Comparison of ENCODE assay signal across 8 cellular contexts in genomic region chrX:104112326-104112951, GRCh38. TPM values are rescaled to one million over a fixed set of nuclear protein-coding genes. Genes with fewer than 3 reads are reported as not detected.
DNase-seq lines count a peak whose midpoint lies in the region; ATAC-seq and TF ChIP-seq lines count a peak whose summit lies in the region.

Gene ZCCHC18 (plus strand): TSS chrX:104112523. CDS start chrX:104114112, 1,589 bp downstream.

- H3K9me3 Mint-ChIP-seq in activated naive CD4-positive, alpha-beta T cell treated with anti-CD3 and anti-CD28 coated beads, Interleukin-2, amount 50 U/mL, for 24 hours: no peaks in the 10 kb centered on the region

- no peaks in the 10 kb centered on the region for H3K27me3 Mint-ChIP-seq in activated naive CD4-positive, alpha-beta T cell treated with anti-CD3 and anti-CD28 coated beads, Interleukin-2, amount 50 U/mL, for 24 hours

- ATAC-seq in GM21360 (IDR thresholded peaks at IDR 0.05; ENCODE audit: unreplicated experiment) (peak; percentile 55), HG03575 (IDR thresholded peaks at IDR 0.05; ENCODE audit: extremely low read depth, insufficient number of reproducible peaks, low FRiP score, unreplicated experiment) (peak; percentile 37)

- TF ChIP-seq CTCF in PC-9 (conservative IDR thresholded peaks at IDR 0.05) (no peak), neutrophil (IDR thresholded peaks at IDR 0.05) (no peak)

- intact Hi-C loops in PC-9 (cut with micrococcal nuclease; ENCODE audit: unreplicated experiment): no loop called here

- no peaks in the 10 kb centered on the region for H3K36me3 ChIP-seq in PC-9 (ENCODE audit: low read depth)
- H3K36me3 ChIP-seq in neutrophil: no peaks in the 10 kb centered on the region

- H3K4me3 Mint-ChIP-seq in activated naive CD4-positive, alpha-beta T cell treated with anti-CD3 and anti-CD28 coated beads, Interleukin-2, amount 50 U/mL, for 24 hours: peak within 1 kb of the TSS; percentile 87

- POLR2A ChIA-PET in PC-9 (lab: Charles Lee; ENCODE audit: unreplicated experiment): no interaction called here

- H3K4me3 ChIP-seq in PC-9: no peak within 1 kb of the TSS; the same call in 1 of the 2 replicates
- H3K4me3 ChIP-seq in neutrophil (ENCODE audit: low read depth in 1 of 2, low read length in 1 of 2): peak within 1 kb of the TSS; percentile 25 to 45

- H3K27me3 ChIP-seq in PC-9 (ENCODE audit: insufficient read depth, low read depth) (peaks cover 43% of the 10 kb centered on the region; the same call in 1 of the 2 replicates), neutrophil (peaks cover 58% of the 10 kb centered on the region)

- no peak within 1 kb of the TSS for H2AFZ ChIP-seq in PC-9

- DNase-seq in DMS53 (lab: John Stamatoyannopoulos, UW) (peak; percentile 82), PC-9 (peak in 1 of 2 experiments; percentile 7), glomerular visceral epithelial cell (ENCODE audit: extremely low spot score) (peak; percentile 69), GOT3 (lab: John Stamatoyannopoulos, UW) (no peak)

- H3K9me2 ChIP-seq in PC-9 (ENCODE audit: insufficient read depth): no peaks in the 10 kb centered on the region

- CTCF ChIA-PET in PC-9 (lab: Charles Lee): no interaction called here

- no peaks in the 10 kb centered on the region for H3K79me2 ChIP-seq in PC-9 (ENCODE audit: low read depth)

- H3K4me2 ChIP-seq in PC-9: peak within 1 kb of the TSS; percentile 38; the same call in 1 of the 2 replicates

- no peaks in the 10 kb centered on the region for H3F3A ChIP-seq in PC-9 (ENCODE audit: insufficient read depth, low read depth)

- H3K4me1 Mint-ChIP-seq in activated naive CD4-positive, alpha-beta T cell treated with anti-CD3 and anti-CD28 coated beads, Interleukin-2, amount 50 U/mL, for 24 hours: peaks cover 28% of the 10 kb centered on the region

- H4K20me1 ChIP-seq in PC-9 (ENCODE audit: insufficient read depth): no peaks in the 10 kb centered on the region

- H3K9me3 ChIP-seq in PC-9 (ENCODE audit: insufficient read depth, low read depth) (no peaks in the 10 kb centered on the region), neutrophil (no peaks in the 10 kb centered on the region)

- H3K36me3 Mint-ChIP-seq in activated naive CD4-positive, alpha-beta T cell treated with anti-CD3 and anti-CD28 coated beads, Interleukin-2, amount 50 U/mL, for 24 hours: no peaks in the 10 kb centered on the region

- H3K27ac ChIP-seq in PC-9 (no peak within 1 kb of the TSS), neutrophil (no peak within 1 kb of the TSS)

- H3K4me1 ChIP-seq in PC-9 (replicated peaks; ENCODE audit: insufficient read depth): no peaks in the 10 kb centered on the region
- H3K4me1 ChIP-seq in neutrophil (ENCODE audit: control insufficient read depth in 1 of 2, insufficient read depth in 1 of 2, low read depth in 1 of 2, low read length in 1 of 2): peaks cover 5 to 12% of the 10 kb centered on the region in 2 experiments

- BruUV-seq in PC-9 (replicated peaks; lab: Mats Ljungman, UMichigan): no TSS peak

- H3K27ac Mint-ChIP-seq in activated naive CD4-positive, alpha-beta T cell treated with anti-CD3 and anti-CD28 coated beads, Interleukin-2, amount 50 U/mL, for 24 hours: peak within 1 kb of the TSS; percentile 46

RNA-seq across cellular contexts. Expression of gene ZCCHC18, which starts in this region (rescaled TPM):
- total RNA-seq in PC-9 (2021): not detected in 2 replicates
